ENCODE assay signal across 1 cellular context in the genomic region with DNA sequence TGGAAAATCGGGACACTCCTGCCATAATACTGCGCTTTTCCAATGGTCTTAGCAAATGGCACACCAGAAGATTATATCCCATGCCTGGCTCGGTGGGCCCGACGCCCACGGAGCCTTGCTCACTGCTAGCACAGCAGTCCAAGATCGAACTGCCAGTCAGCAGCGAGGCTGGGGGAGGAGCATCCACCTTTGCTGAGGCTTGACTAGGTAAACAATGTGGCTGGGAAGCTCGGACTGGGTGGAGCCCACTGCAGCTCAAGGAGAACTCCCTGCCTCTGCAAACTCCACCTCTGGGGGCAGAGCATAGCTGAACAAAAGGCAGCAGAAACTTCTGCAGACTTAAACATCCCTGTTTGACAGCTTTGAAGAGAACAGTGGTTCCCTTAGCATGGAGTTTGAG.
A peak's percentile ranks its signal among the peaks of the same experiment; 100 is the strongest.
TF ChIP-seq lines count a peak whose summit lies in the region.

No MANE protein-coding gene starts in this region.

TF ChIP-seq in HepG2, 621 proteins besides CTCF, POLR2A, EP300 and RAD21:
- TF ChIP-seq SP5 (CRISPR knock-in tag; IDR thresholded peaks at IDR 0.05; ENCODE audit: borderline replicate concordance, low read depth) (0 out of 2 replicates have a peak, but pooled peaks have one; percentile 28), ZMYM4 (CRISPR knock-in tag; IDR thresholded peaks at IDR 0.05) (peak; percentile 80), ZNF224 (CRISPR knock-in tag; IDR thresholded peaks at IDR 0.05) (no peak), ZNF557 (CRISPR knock-in tag; IDR thresholded peaks at IDR 0.05) (no peak), FOXA1 (IDR thresholded peaks at IDR 0.05) (no peak), FOXA1 (CRISPR knock-in tag; IDR thresholded peaks at IDR 0.05) (peak; percentile 34; the same call in 1 of the 2 replicates), SALL1 (CRISPR knock-in tag; IDR thresholded peaks at IDR 0.05) (0 out of 2 replicates have a peak, but pooled peaks have one; percentile 33)
